Comparison of ENCODE assay signal across 15 cellular contexts in the genomic region with DNA sequence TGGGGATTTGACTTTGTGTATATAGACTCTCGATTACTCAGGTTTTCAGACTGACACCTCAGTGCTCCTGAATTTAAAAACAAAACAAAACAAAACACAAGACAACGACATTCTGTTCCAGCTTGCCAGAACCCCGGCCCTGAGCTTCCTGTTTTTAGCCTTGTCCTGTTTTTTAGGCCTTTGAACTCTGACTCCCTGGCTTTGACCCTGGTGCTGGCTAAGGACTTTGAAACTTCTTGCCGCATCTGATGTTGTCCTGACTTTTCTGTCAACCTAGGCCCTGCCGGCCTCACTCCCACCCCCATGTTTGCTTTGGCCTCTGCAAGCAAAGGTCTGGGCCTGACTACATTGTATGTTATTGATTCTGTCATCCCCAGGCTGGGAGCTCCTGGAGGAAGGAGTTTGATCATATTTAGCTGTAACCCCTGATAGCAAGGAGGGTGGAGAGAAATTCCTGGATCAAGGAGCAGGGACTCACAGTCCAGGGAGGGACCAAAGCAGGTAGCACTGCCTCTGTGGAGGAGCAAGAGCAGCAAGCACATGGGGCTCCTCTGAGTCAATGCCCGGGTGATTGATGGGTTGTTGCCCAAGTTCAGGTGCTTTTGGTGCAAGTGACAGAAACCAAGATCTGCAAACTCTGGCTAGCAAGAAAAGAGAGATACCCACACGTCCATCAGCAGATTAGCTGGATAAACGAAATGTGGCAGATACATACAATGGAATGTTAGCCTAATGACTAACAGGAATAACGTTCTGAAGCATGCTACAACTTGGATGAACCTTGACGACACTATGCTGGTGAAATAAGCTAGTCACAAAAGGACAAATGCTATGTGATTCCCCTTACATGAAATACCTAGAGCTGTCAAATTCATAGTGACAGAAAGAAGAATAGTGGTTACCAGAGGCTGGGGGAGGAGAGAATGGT. TPM values are rescaled to one million over a fixed set of nuclear protein-coding genes. Genes with fewer than 3 reads are reported as not detected.
A peak's percentile ranks its signal among the peaks of the same experiment; 100 is the strongest.
DNase-seq lines count a peak whose midpoint lies in the region; ATAC-seq and TF ChIP-seq lines count a peak whose summit lies in the region.
"Had no signal": no experiment of that assay in that cellular context is flagged by ENCODE, and none has a peak within 500 bp of the region (broad histone marks: within the 10 kb centered on the region; RNA-seq: fewer than 3 reads in every experiment).

No MANE protein-coding gene starts in this region.

- no peak overlapping the region for H3K4me3 ChIP-seq in adipocyte (ENCODE audit: low read length)
- H3K4me3 ChIP-seq: lung, vagina had no signal

- TF ChIP-seq CTCF in progenitor cell of endocrine pancreas (IDR thresholded peaks at IDR 0.05; ENCODE audit: unreplicated experiment): no peak

- ATAC-seq in stimulated activated naive CD8-positive, alpha-beta T cell treated with anti-CD3 and anti-CD28 coated beads, Interleukin-15, amount 100 ng/mL, for 72 hours: no peak
- ATAC-seq: T-helper 17 cell had no signal

- peak overlapping the region; percentile 89 for H3K27ac Mint-ChIP-seq in progenitor cell of endocrine pancreas
- H3K27ac Mint-ChIP-seq in stimulated activated naive CD8-positive, alpha-beta T cell treated with anti-CD3 and anti-CD28 coated beads, Interleukin-15, amount 100 ng/mL, for 72 hours: no peak overlapping the region

- H3K9me3 ChIP-seq in adipocyte (ENCODE audit: control insufficient read depth, low read length): no peaks in the 10 kb centered on the region
- H3K9me3 ChIP-seq: vagina had no signal

- H3K4me3 Mint-ChIP-seq in progenitor cell of endocrine pancreas (ENCODE audit: low read depth): peak overlapping the region; percentile 30
- no peak overlapping the region for H3K4me3 Mint-ChIP-seq in stimulated activated naive CD8-positive, alpha-beta T cell treated with anti-CD3 and anti-CD28 coated beads, Interleukin-15, amount 100 ng/mL, for 72 hours
- H3K4me3 Mint-ChIP-seq: T-helper 17 cell had no signal

- no peaks in the 10 kb centered on the region for H3K27me3 Mint-ChIP-seq in progenitor cell of endocrine pancreas
- peaks cover 8% of the 10 kb centered on the region for H3K27me3 Mint-ChIP-seq in stimulated activated naive CD8-positive, alpha-beta T cell treated with anti-CD3 and anti-CD28 coated beads, Interleukin-15, amount 100 ng/mL, for 72 hours

- H3K9me3 Mint-ChIP-seq in progenitor cell of endocrine pancreas (ENCODE audit: low read depth): peaks cover 4% of the 10 kb centered on the region
- no peaks in the 10 kb centered on the region for H3K9me3 Mint-ChIP-seq in stimulated activated naive CD8-positive, alpha-beta T cell treated with anti-CD3 and anti-CD28 coated beads, Interleukin-15, amount 100 ng/mL, for 72 hours

- peaks cover 3% of the 10 kb centered on the region for H3K36me3 Mint-ChIP-seq in progenitor cell of endocrine pancreas (ENCODE audit: insufficient read depth)

- peaks cover 8% of the 10 kb centered on the region for H3K27me3 ChIP-seq in adipocyte (replicated peaks; ENCODE audit: control insufficient read depth, insufficient read depth, low read length)
- H3K27me3 ChIP-seq: vagina had no signal

- H3K4me1 Mint-ChIP-seq in progenitor cell of endocrine pancreas (ENCODE audit: low read depth): peaks cover 50% of the 10 kb centered on the region
- peaks cover 10% of the 10 kb centered on the region for H3K4me1 Mint-ChIP-seq in stimulated activated naive CD8-positive, alpha-beta T cell treated with anti-CD3 and anti-CD28 coated beads, Interleukin-15, amount 100 ng/mL, for 72 hours

- no peaks in the 10 kb centered on the region for H3K36me3 ChIP-seq in adipocyte (ENCODE audit: control insufficient read depth, insufficient read depth, low read length, severe bottlenecking)
- H3K36me3 ChIP-seq: vagina had no signal

- H3K9ac ChIP-seq in adipocyte (ENCODE audit: low read length): no peak overlapping the region

- no peaks in the 10 kb centered on the region for H3K4me1 ChIP-seq in adipocyte (ENCODE audit: control insufficient read depth, insufficient read depth, low read length)
- H3K4me1 ChIP-seq: vagina had no signal

- DNase-seq in HPDE6-E6E7 (ENCODE audit: extremely low spot score) (peak; percentile 28), adipocyte (ENCODE audit: low read depth) (peak; percentile 4), globus pallidus (ENCODE audit: low spot score) (peak; percentile 7), progenitor cell of endocrine pancreas (ENCODE audit: low spot score, unreplicated experiment) (peak; percentile 49), middle frontal gyrus (ENCODE audit: extremely low spot score, low spot score) (no peak), superior temporal gyrus (ENCODE audit: extremely low spot score) (no peak)
- no peak for DNase-seq in activated CD4-positive, alpha-beta T cell treated with anti-CD3 and anti-CD28 coated beads for 48 hours
- no peak for DNase-seq in stimulated activated naive CD8-positive, alpha-beta T cell treated with anti-CD3 and anti-CD28 coated beads, Interleukin-15, amount 100 ng/mL, for 72 hours
- DNase-seq: anterior cingulate cortex, COR-L47, NCI-H1048, T-helper 17 cell had no signal

RNA-seq across cellular contexts. Expression of a gene that starts 7.7 kb away (rescaled TPM):
- not detected in 2 replicates for total RNA-seq in progenitor cell of endocrine pancreas
- total RNA-seq: T-helper 17 cell, vagina had no signal

RNA-seq across cellular contexts. Expression of a gene that starts 12.9 kb away (rescaled TPM):
- not detected in 2 replicates for total RNA-seq in progenitor cell of endocrine pancreas
- total RNA-seq: T-helper 17 cell had no signal

RNA-seq across cellular contexts. Expression of a gene that starts 27.8 kb away (rescaled TPM):
- 0.29 TPM in 1 of 2 replicates, not detected in the other for total RNA-seq in progenitor cell of endocrine pancreas
- total RNA-seq: pulmonary artery endothelial cell, T-helper 17 cell, vagina had no signal

RNA-seq across cellular contexts. Expression of a gene that starts 30.1 kb away (rescaled TPM):
- not detected in 2 replicates for total RNA-seq in progenitor cell of endocrine pancreas
- total RNA-seq: lung, pulmonary artery endothelial cell, T-helper 17 cell, vagina had no signal

RNA-seq across cellular contexts. Expression of a gene that starts 43.0 kb away (rescaled TPM):
- total RNA-seq in progenitor cell of endocrine pancreas: 4.2 and 4.8 TPM in 2 replicates
- total RNA-seq: lung, T-helper 17 cell had no signal

Comparison
In these comparisons a context has a peak if more than half of its experiments do, and no peak if none do; other contexts are left out.
1. DNase-seq: peak in HPDE6-E6E7 (single experiment), adipocyte (single experiment), globus pallidus (single experiment) and progenitor cell of endocrine pancreas (single experiment); none in activated CD4-positive, alpha-beta T cell treated with anti-CD3 and anti-CD28 coated beads for 48 hours (single experiment), middle frontal gyrus (single experiment), superior temporal gyrus (single experiment) and stimulated activated naive CD8-positive, alpha-beta T cell treated with anti-CD3 and anti-CD28 coated beads, Interleukin-15, amount 100 ng/mL, for 72 hours (0 of 2).